In genomic region chr13:67277581-67277980, GRCh38 we compare ENCODE assay signal across 20 cellular contexts.
"Had no signal": no experiment of that assay in that cellular context is flagged by ENCODE, and none has a peak within 500 bp of the region (broad histone marks: within the 10 kb centered on the region; RNA-seq: fewer than 3 reads in every experiment).

No MANE protein-coding gene starts in this region.

- H3K4me3 Mint-ChIP-seq: activated naive CD4-positive, alpha-beta T cell treated with anti-CD3 and anti-CD28 coated beads for 36 hours; activated naive CD8-positive, alpha-beta T cell treated with anti-CD3 and anti-CD28 coated beads, Interleukin-2, amount 10 ng/mL, durations not matched to agents 7 days and 5 days; naive thymus-derived CD8-positive, alpha-beta T cell; stimulated activated naive CD8-positive, alpha-beta T cell treated with anti-CD3 and anti-CD28 coated beads, Interleukin-15, Interleukin-2, amounts not matched to agents 100 ng/mL and 50 ng/mL, for 24 hours; T-helper 17 cell had no signal

- H3K36me3 ChIP-seq: lower lobe of right lung, ovary, prostate gland, right atrium auricular region, tibial artery had no signal

- H3K27me3 Mint-ChIP-seq: activated naive CD8-positive, alpha-beta T cell treated with anti-CD3 and anti-CD28 coated beads, Interleukin-2, amount 10 ng/mL, durations not matched to agents 7 days and 5 days; T-helper 17 cell had no signal

- H3K4me1 Mint-ChIP-seq: activated naive CD8-positive, alpha-beta T cell treated with anti-CD3 and anti-CD28 coated beads, Interleukin-2, amount 10 ng/mL, durations not matched to agents 7 days and 5 days; naive thymus-derived CD8-positive, alpha-beta T cell; T-helper 17 cell had no signal

- H3K4me1 ChIP-seq: lower lobe of right lung, prostate gland, right atrium auricular region, tibial artery had no signal

- H3K9me3 Mint-ChIP-seq: activated naive CD4-positive, alpha-beta T cell treated with anti-CD3 and anti-CD28 coated beads for 36 hours; activated naive CD8-positive, alpha-beta T cell treated with anti-CD3 and anti-CD28 coated beads, Interleukin-2, amount 10 ng/mL, durations not matched to agents 7 days and 5 days had no signal

- H3K27ac Mint-ChIP-seq: activated naive CD4-positive, alpha-beta T cell treated with anti-CD3 and anti-CD28 coated beads for 36 hours; activated naive CD8-positive, alpha-beta T cell treated with anti-CD3 and anti-CD28 coated beads, Interleukin-2, amount 10 ng/mL, durations not matched to agents 7 days and 5 days; naive thymus-derived CD8-positive, alpha-beta T cell; stimulated activated naive CD8-positive, alpha-beta T cell treated with anti-CD3 and anti-CD28 coated beads, Interleukin-15, Interleukin-2, amounts not matched to agents 100 ng/mL and 50 ng/mL, for 24 hours; T-helper 17 cell had no signal

- H3K4me3 ChIP-seq: lower lobe of right lung, ovary, prostate gland, right atrium auricular region, tibial artery had no signal

- H3K9me3 ChIP-seq: lower lobe of right lung, ovary, prostate gland, right atrium auricular region, tibial artery had no signal

- H3K27ac ChIP-seq: lower lobe of right lung, ovary, prostate gland, right atrium auricular region, tibial artery had no signal

- H3K27me3 ChIP-seq: ovary, right atrium auricular region, tibial artery had no signal

- ATAC-seq: left lobe of liver; lower lobe of right lung; naive thymus-derived CD8-positive, alpha-beta T cell; T-helper 17 cell had no signal

- DNase-seq: activated CD4-positive, alpha-beta T cell treated with anti-CD3 and anti-CD28 coated beads for 4 hours; activated CD4-positive, alpha-beta T cell treated with anti-CD3 and anti-CD28 coated beads, Interleukin-2, amount 50 U/mL, for 48 hours; activated CD4-positive, CD25-positive, alpha-beta regulatory T cell; activated CD8-positive, alpha-beta memory T cell treated with anti-CD3 and anti-CD28 coated beads, Interleukin-2, amount 50 U/mL, for 48 hours; activated naive CD4-positive, alpha-beta T cell treated with anti-CD3 and anti-CD28 coated beads for 36 hours; activated naive CD8-positive, alpha-beta T cell treated with anti-CD3 and anti-CD28 coated beads, Interleukin-2, amount 10 ng/mL, durations not matched to agents 7 days and 5 days; activated T-cell treated with anti-CD3 and anti-CD28 coated beads, Interleukin-2, amount 50 U/mL, for 48 hours; amniotic stem cell; kidney; lower lobe of right lung; naive thymus-derived CD8-positive, alpha-beta T cell; ovary; stimulated activated CD4-positive, alpha-beta T cell treated with anti-CD3 and anti-CD28 coated beads, Interleukin-12 subunit alpha, Interleukin-12 subunit beta, amount 100 ng/mL, for 4 hours; substantia nigra; T-helper 17 cell; tibial artery had no signal

- H3K36me3 Mint-ChIP-seq: activated naive CD8-positive, alpha-beta T cell treated with anti-CD3 and anti-CD28 coated beads, Interleukin-2, amount 10 ng/mL, durations not matched to agents 7 days and 5 days; naive thymus-derived CD8-positive, alpha-beta T cell had no signal
